ENCODE assay signal across 1 cellular context in genomic region chr15:58551764-58552504, GRCh38.
TF ChIP-seq lines count a peak whose summit lies in the region.

No MANE protein-coding gene starts in this region.

TF ChIP-seq in HepG2, 621 proteins besides CTCF, POLR2A, EP300 and RAD21 (continued from another document and continues in another):
- TF ChIP-seq ZBTB10 (CRISPR knock-in tag; IDR thresholded peaks at IDR 0.05; ENCODE audit: borderline replicate concordance) (no peak), TCF7 (IDR thresholded peaks at IDR 0.05; ENCODE audit: low read depth) (peak; percentile 60), SOX5 (CRISPR knock-in tag; IDR thresholded peaks at IDR 0.05; ENCODE audit: borderline replicate concordance) (peak; percentile 84), KMT2A (CRISPR knock-in tag; IDR thresholded peaks at IDR 0.05) (no peak), HMGXB3 (CRISPR knock-in tag; IDR thresholded peaks at IDR 0.05; ENCODE audit: borderline replicate concordance) (no peak), ZNF460 (CRISPR knock-in tag; IDR thresholded peaks at IDR 0.05; ENCODE audit: borderline replicate concordance) (no peak), FOXA3 (CRISPR knock-in tag; IDR thresholded peaks at IDR 0.05) (peak; percentile 62; the same call in 1 of the 2 replicates), MYPOP (CRISPR knock-in tag; IDR thresholded peaks at IDR 0.05) (no peak; the same call in 1 of the 2 replicates), ZNF335 (CRISPR knock-in tag; IDR thresholded peaks at IDR 0.05) (0 out of 2 replicates have a peak, but pooled peaks have one; percentile 30), RXRA (CRISPR knock-in tag; IDR thresholded peaks at IDR 0.05) (0 out of 2 replicates have a peak, but pooled peaks have one; percentile 19), ZFY (CRISPR knock-in tag; IDR thresholded peaks at IDR 0.05) (peak; percentile 33; the same call in 1 of the 2 replicates), POLR2G (IDR thresholded peaks at IDR 0.05; ENCODE audit: low read depth, low read length) (peak; percentile 69), KDM1A (CRISPR knock-in tag; IDR thresholded peaks at IDR 0.05) (no peak), MXD3 (CRISPR knock-in tag; IDR thresholded peaks at IDR 0.05) (no peak), ZNF260 (CRISPR knock-in tag; IDR thresholded peaks at IDR 0.05; ENCODE audit: borderline replicate concordance, low read depth) (no peak), ZNF234 (CRISPR knock-in tag; conservative IDR thresholded peaks at IDR 0.05) (no peak), JDP2 (CRISPR knock-in tag; IDR thresholded peaks at IDR 0.05; ENCODE audit: borderline replicate concordance) (no peak), ZNF7 (CRISPR knock-in tag; IDR thresholded peaks at IDR 0.05) (no peak), ZMYM2 (CRISPR knock-in tag; IDR thresholded peaks at IDR 0.05) (no peak), MTF2 (CRISPR knock-in tag; IDR thresholded peaks at IDR 0.05; ENCODE audit: borderline replicate concordance) (no peak), ARNTL (CRISPR knock-in tag; IDR thresholded peaks at IDR 0.05) (0 out of 2 replicates have a peak, but pooled peaks have one; percentile 18), MLX (CRISPR knock-in tag; IDR thresholded peaks at IDR 0.05) (no peak), ZNF607 (CRISPR knock-in tag; IDR thresholded peaks at IDR 0.05; ENCODE audit: borderline replicate concordance) (no peak), GABPB1 (CRISPR knock-in tag; IDR thresholded peaks at IDR 0.05) (peak; percentile 13; the same call in 1 of the 2 replicates), ARNT (IDR thresholded peaks at IDR 0.05) (no peak), ZNF256 (CRISPR knock-in tag; conservative IDR thresholded peaks at IDR 0.05) (no peak), ZNF121 (CRISPR knock-in tag; IDR thresholded peaks at IDR 0.05) (0 out of 2 replicates have a peak, but pooled peaks have one; percentile 1), ZNF687 (CRISPR knock-in tag; IDR thresholded peaks at IDR 0.05) (peak; percentile 78)
- TF ChIP-seq, protein P1, sequence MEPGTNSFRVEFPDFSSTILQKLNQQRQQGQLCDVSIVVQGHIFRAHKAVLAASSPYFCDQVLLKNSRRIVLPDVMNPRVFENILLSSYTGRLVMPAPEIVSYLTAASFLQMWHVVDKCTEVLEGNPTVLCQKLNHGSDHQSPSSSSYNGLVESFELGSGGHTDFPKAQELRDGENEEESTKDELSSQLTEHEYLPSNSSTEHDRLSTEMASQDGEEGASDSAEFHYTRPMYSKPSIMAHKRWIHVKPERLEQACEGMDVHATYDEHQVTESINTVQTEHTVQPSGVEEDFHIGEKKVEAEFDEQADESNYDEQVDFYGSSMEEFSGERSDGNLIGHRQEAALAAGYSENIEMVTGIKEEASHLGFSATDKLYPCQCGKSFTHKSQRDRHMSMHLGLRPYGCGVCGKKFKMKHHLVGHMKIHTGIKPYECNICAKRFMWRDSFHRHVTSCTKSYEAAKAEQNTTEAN (CRISPR knock-in tag; conservative IDR thresholded peaks at IDR 0.05) = no peak
- TF ChIP-seq, protein P2, sequence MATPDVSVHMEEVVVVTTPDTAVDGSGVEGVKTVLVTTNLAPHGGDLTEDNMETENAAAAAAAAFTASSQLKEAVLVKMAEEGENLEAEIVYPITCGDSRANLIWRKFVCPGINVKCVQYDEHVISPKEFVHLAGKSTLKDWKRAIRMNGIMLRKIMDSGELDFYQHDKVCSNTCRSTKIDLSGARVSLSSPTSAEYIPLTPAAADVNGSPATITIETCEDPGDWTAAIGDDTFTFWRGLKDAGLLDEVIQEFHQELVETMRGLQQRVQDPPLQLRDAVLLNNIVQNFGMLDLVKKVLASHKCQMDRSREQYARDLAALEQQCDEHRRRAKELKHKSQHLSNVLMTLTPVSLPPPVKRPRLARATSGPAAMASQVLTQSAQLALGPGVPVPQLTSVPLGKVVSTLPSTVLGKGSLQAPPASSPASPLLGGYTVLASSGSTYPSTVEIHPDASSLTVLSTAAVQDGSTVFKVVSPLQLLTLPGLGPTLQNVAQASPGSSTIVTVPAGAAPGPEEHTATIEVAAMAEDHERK (CRISPR knock-in tag; IDR thresholded peaks at IDR 0.05; ENCODE audit: low read depth) = no peak
- TF ChIP-seq, protein P3, sequence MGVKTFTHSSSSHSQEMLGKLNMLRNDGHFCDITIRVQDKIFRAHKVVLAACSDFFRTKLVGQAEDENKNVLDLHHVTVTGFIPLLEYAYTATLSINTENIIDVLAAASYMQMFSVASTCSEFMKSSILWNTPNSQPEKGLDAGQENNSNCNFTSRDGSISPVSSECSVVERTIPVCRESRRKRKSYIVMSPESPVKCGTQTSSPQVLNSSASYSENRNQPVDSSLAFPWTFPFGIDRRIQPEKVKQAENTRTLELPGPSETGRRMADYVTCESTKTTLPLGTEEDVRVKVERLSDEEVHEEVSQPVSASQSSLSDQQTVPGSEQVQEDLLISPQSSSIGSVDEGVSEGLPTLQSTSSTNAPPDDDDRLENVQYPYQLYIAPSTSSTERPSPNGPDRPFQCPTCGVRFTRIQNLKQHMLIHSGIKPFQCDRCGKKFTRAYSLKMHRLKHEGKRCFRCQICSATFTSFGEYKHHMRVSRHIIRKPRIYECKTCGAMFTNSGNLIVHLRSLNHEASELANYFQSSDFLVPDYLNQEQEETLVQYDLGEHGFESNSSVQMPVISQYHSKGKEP (CRISPR knock-in tag; IDR thresholded peaks at IDR 0.05) = no peak
- TF ChIP-seq, protein P4, sequence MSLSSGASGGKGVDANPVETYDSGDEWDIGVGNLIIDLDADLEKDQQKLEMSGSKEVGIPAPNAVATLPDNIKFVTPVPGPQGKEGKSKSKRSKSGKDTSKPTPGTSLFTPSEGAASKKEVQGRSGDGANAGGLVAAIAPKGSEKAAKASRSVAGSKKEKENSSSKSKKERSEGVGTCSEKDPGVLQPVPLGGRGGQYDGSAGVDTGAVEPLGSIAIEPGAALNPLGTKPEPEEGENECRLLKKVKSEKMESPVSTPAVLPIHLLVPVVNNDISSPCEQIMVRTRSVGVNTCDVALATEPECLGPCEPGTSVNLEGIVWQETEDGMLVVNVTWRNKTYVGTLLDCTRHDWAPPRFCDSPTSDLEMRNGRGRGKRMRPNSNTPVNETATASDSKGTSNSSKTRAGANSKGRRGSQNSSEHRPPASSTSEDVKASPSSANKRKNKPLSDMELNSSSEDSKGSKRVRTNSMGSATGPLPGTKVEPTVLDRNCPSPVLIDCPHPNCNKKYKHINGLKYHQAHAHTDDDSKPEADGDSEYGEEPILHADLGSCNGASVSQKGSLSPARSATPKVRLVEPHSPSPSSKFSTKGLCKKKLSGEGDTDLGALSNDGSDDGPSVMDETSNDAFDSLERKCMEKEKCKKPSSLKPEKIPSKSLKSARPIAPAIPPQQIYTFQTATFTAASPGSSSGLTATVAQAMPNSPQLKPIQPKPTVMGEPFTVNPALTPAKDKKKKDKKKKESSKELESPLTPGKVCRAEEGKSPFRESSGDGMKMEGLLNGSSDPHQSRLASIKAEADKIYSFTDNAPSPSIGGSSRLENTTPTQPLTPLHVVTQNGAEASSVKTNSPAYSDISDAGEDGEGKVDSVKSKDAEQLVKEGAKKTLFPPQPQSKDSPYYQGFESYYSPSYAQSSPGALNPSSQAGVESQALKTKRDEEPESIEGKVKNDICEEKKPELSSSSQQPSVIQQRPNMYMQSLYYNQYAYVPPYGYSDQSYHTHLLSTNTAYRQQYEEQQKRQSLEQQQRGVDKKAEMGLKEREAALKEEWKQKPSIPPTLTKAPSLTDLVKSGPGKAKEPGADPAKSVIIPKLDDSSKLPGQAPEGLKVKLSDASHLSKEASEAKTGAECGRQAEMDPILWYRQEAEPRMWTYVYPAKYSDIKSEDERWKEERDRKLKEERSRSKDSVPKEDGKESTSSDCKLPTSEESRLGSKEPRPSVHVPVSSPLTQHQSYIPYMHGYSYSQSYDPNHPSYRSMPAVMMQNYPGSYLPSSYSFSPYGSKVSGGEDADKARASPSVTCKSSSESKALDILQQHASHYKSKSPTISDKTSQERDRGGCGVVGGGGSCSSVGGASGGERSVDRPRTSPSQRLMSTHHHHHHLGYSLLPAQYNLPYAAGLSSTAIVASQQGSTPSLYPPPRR (CRISPR knock-in tag; IDR thresholded peaks at IDR 0.05; ENCODE audit: borderline replicate concordance) = no peak
